In the genomic region with DNA sequence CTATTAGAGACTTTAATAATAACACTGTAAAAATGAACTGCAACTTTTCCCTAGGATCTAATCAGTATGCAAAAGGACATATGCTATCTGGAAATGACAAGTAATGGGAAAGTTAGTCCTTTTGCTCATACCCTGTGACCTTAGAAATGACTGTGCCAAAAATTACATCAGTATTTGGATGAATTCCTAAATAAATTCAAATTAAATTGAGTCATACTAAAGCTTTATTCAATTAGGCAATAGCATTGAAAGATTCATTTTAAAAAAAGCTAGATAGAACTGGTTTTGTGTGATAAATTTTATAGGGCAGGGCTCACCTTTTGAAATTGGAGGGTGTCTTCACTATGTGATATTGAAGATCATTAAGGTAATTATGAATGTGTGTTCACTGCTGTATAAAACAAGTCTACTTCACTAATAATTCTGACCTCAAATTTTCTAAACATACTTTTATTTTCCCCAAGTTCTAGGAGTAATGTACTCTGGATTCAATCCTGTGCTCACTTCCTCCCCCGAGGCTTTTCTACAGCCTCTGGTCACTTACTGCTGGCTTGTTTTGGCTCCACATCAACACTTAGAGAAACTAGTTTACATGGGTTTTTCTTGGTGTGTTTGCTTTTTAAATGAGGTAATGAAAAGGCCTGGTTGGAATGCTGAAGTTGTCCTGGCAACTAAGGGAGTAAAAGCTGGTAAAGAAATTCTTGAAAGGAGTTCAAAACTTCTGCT, we compare ENCODE assay signal across 7 cellular contexts. TPM values are rescaled to one million over a fixed set of nuclear protein-coding genes. Genes with fewer than 3 reads are reported as not detected.
DNase-seq lines count a peak whose midpoint lies in the region; ATAC-seq, FAIRE-seq and TF ChIP-seq lines count a peak whose summit lies in the region.

No MANE protein-coding gene starts in this region.

- no peak overlapping the region for H3K4me3 ChIP-seq in lung

- H3K27me3 ChIP-seq in lung (ENCODE audit: control insufficient read depth, insufficient read depth), result no peaks in the 10 kb centered on the region

- H3K36me3 ChIP-seq in lung (ENCODE audit: control insufficient read depth in 2 of 2, insufficient read depth in 2 of 2, low read length in 2 of 2), result no peaks in the 10 kb centered on the region

- TF ChIP-seq CTCF in lung (IDR thresholded peaks at IDR 0.05; ENCODE audit: control extremely low read depth, extremely low read depth), result no peak

- ATAC-seq in lung (ENCODE audit: insufficient read depth, low FRiP score), result peak; percentile 56
- ATAC-seq in HG02610 (IDR thresholded peaks at IDR 0.05; ENCODE audit: unreplicated experiment), result no peak

- no peak for FAIRE-seq in urothelium cell line (lab: Jason Lieb, UNC)

- peaks cover 0 to 2% of the 10 kb centered on the region in 2 donors for H3K4me1 ChIP-seq in lung (ENCODE audit: control insufficient read depth in 2 of 2, insufficient read depth in 2 of 2, low read length in 2 of 2)

- DNase-seq in NCI-H1092 treated with DMSO at 0.1 percent for 48 hours (lab: John Stamatoyannopoulos, UW) (peak; percentile 17), dermis blood vessel endothelial cell (peak; percentile 82), lung (ENCODE audit: low spot score) (no peak), urothelium cell line (ENCODE audit: low spot score) (peak; percentile 10), germinal center (ENCODE audit: low spot score) (no peak), NCI-H2107 treated with DMSO at 0.1 percent for 48 hours (lab: John Stamatoyannopoulos, UW; ENCODE audit: unreplicated experiment) (no peak)

- H3K9me3 ChIP-seq in lung (ENCODE audit: control insufficient read depth in 2 of 2, insufficient read depth in 1 of 2, low read length in 1 of 2), result no peaks in the 10 kb centered on the region

- 24 to 58% methylated on average over 1 of the region's 1 CpG for WGBS in lung, 2 donors

- no peak overlapping the region for H3K27ac ChIP-seq in lung (ENCODE audit: low read depth in 1 of 2, low read length in 1 of 2)

RNA-seq across cellular contexts. Expression of a gene that starts 44.4 kb away (rescaled TPM):
- not detected in 2 replicates for total RNA-seq in dermis blood vessel endothelial cell
- total RNA-seq in lung, result under 1 TPM in 1 of 2 donors, not detected in 1; 0.23 TPM
- under 1 TPM; 0.08 to 0.20 TPM for polyA plus RNA-seq in lung

Comparison
In these comparisons a context has a peak if more than half of its experiments do, and no peak if none do; other contexts are left out.
1. DNase-seq: peak in NCI-H1092 treated with DMSO at 0.1 percent for 48 hours (single experiment), dermis blood vessel endothelial cell (single experiment) and urothelium cell line (single experiment); none in lung (single experiment), germinal center (single experiment) and NCI-H2107 treated with DMSO at 0.1 percent for 48 hours (single experiment).